Comparison of ENCODE assay signal across 13 cellular contexts in the genomic region with DNA sequence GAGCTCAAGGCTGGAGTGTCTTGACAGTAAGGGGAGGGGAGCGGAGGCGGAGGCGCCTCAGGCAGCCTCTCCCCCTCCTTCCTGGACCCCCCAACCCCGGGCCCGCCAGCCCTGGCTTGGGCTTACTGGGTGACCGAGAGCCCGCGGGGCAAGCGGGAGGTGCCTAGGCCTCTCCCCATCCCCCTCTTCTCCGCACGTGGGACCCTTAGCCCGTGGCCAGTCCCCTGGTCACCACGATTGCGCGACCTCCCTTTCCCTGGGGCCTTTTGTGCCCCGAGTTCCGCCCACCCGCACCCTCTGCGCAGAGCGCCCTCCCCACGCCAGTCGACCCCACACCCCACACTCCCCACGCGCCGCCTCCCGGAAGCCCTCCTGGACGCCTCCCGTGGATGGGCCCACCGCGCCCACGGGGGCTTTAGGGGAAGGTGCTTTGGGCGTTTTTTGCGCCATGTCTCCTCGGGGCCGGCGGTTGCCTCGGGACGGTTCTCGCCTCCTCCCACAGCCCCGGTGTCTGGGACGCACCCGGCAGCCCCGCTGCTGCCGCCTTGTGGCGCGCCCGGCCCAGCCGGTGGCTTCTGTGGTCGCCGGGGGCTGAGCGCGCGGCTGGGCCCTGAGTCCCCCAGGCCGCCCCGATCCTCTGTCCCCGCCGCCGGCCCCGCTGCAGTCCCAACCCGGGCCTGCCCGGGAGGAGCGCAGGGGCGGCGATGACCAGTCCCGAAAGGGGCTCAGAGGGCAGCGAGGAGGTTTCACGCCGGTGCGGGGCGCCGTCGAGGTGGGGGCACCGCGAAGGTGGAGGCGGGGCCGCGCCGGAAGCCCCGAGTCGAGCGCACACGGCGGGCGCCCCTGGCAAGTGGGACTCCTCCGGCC. TPM values are rescaled to one million over a fixed set of nuclear protein-coding genes. Genes with fewer than 3 reads are reported as not detected.
DNase-seq lines count a peak whose midpoint lies in the region; ATAC-seq, FAIRE-seq and TF ChIP-seq lines count a peak whose summit lies in the region.
"Had no signal": no experiment of that assay in that cellular context is flagged by ENCODE, and none has a peak within 500 bp of the region (broad histone marks: within the 10 kb centered on the region; RNA-seq: fewer than 3 reads in every experiment).

No MANE protein-coding gene starts in this region.

- peak overlapping the region; percentile 44 for H3K4me2 ChIP-seq in GM12878 (ENCODE audit: control insufficient read depth, insufficient read depth)

- TF ChIP-seq POLR2A in GM12878 (IDR thresholded peaks at IDR 0.05; ENCODE audit: low read depth, low read length) (no peak), gastrocnemius medialis (IDR thresholded peaks at IDR 0.05) (no peak)

- peak; percentile 42 for TF ChIP-seq CTCF in GM13976 (IDR thresholded peaks at IDR 0.05; ENCODE audit: borderline replicate concordance, control extremely low read depth, extremely low read depth, insufficient read depth, missing control alignments)
- TF ChIP-seq CTCF in GM12878 (IDR thresholded peaks at IDR 0.05 in 2 of 3, conservative IDR thresholded peaks at IDR 0.05 in 1 of 3; ENCODE audit: control insufficient read depth in 2 of 3, extremely low read depth in 1 of 3, insufficient read depth in 1 of 3, low read depth in 3 of 3, low read length in 3 of 3): peak; percentile 15 to 52 (median 46); a peak in 3 of 6 replicates
- peak in 4 of 5 experiments; percentile 25 to 46 (median 40) for TF ChIP-seq CTCF in gastrocnemius medialis (IDR thresholded peaks at IDR 0.05 in 4 of 5, conservative IDR thresholded peaks at IDR 0.05 in 1 of 5)

- H3K9ac ChIP-seq in GM12878 (ENCODE audit: control insufficient read depth, insufficient read depth, low read length): no peak overlapping the region

- POLR2A ChIA-PET in GM12878 (lab: Charles Lee): interaction anchor here (0.7 to 1.0 kb wide), 3 partner anchors 26 to 124 kb away, joined by 3 to 4 read pairs (median 3); a partner anchor contains a TSS

- H3K27me3 ChIP-seq in GM12878 (replicated peaks in 1 of 2; ENCODE audit: control insufficient read depth in 2 of 2, insufficient read depth in 2 of 2, low read length in 1 of 2): no peaks in the 10 kb centered on the region
- H3K27me3 ChIP-seq in iPS DF 6.9 (ENCODE audit: control insufficient read depth, insufficient read depth, low read length): no peaks in the 10 kb centered on the region
- H3K27me3 ChIP-seq in gastrocnemius medialis: peaks cover 20 to 58% (median 25%) of the 10 kb centered on the region in 3 donors
- H3K27me3 ChIP-seq: SJCRH30 had no signal

- no peak overlapping the region for H2AFZ ChIP-seq in GM12878 (ENCODE audit: control insufficient read depth, low read depth, low read length)

- H3K36me3 ChIP-seq in GM12878 (ENCODE audit: control insufficient read depth in 2 of 2, insufficient read depth in 2 of 2, low read length in 1 of 2): no peaks in the 10 kb centered on the region; a peak in 3 of 4 replicates
- H3K36me3 ChIP-seq in iPS DF 6.9 (ENCODE audit: control insufficient read depth, insufficient read depth, low read length): peaks cover 12% of the 10 kb centered on the region; the same call in 1 of the 2 replicates
- H3K36me3 ChIP-seq in gastrocnemius medialis: no peaks in the 10 kb centered on the region
- H3K36me3 ChIP-seq: SJCRH30 had no signal

- RAD21 ChIA-PET in GM12878 (lab: Charles Lee; ENCODE audit: unreplicated experiment): interaction anchor here (1.0 kb wide), 1 partner anchor 42 kb away, joined by 3 read pairs; no protein-coding TSS in a partner anchor

- 80% methylated on average over 76 of the region's 85 CpGs for WGBS in GM12878 (ENCODE audit: insufficient coverage, insufficient replicate concordance, low lambda C conversion rate, missing lambda C conversion rate)
- WGBS in iPS DF 6.9 (ENCODE audit: insufficient coverage, insufficient read length): no CpG with 5 or more reads among the region's 85 CpGs

- in situ Hi-C loops in GM13976 (cut with MboI; ENCODE audit: low sequenced_read_pairs, unreplicated experiment) (loop anchor here (25.0 kb wide), 1 partner anchor 257 kb away; no protein-coding TSS in a partner anchor), GM12878 (cut with MboI) (no loop called here), gastrocnemius medialis (cut with MboI; ENCODE audit: low sequenced_read_pairs in 4 of 4) (loop anchor here in 3 of 4 donors (25.0 kb wide), 1 partner anchor 132 kb away; a partner anchor contains a TSS)

- no peaks in the 10 kb centered on the region for H4K20me1 ChIP-seq in GM12878 (ENCODE audit: control insufficient read depth, insufficient read depth)

- H3K79me2 ChIP-seq in GM12878 (ENCODE audit: control insufficient read depth, insufficient read depth, low read length): peaks cover 19% of the 10 kb centered on the region

- SMC1A ChIA-PET in GM12878 (lab: Charles Lee; ENCODE audit: uncharacterized antibody, unreplicated experiment): no interaction called here

- DNase-seq in GM13976 (ENCODE audit: low spot score) (no peak), GM12878 (ENCODE audit: low read depth, low spot score) (no peak), iPS DF 6.9 (ENCODE audit: low read depth, low spot score) (no peak), gastrocnemius medialis (no peak), cerebellar nuclear complex (lab: John Stamatoyannopoulos, UW) (no peak), COLO829 (ENCODE audit: low spot score) (no peak)
- DNase-seq: NCI-H1694 treated with DMSO at 0.1 percent for 48 hours had no signal

- no peak for TF ChIP-seq RAD21 in GM12878 (IDR thresholded peaks at IDR 0.05; ENCODE audit: insufficient read depth, low read depth, low read length)

- no peaks in the 10 kb centered on the region for H3K9me3 ChIP-seq in GM12878 (replicated peaks; ENCODE audit: control insufficient read depth, insufficient read depth, low read length)
- H3K9me3 ChIP-seq in iPS DF 6.9 (ENCODE audit: control insufficient read depth, insufficient read depth, low read length): no peaks in the 10 kb centered on the region
- no peaks in the 10 kb centered on the region for H3K9me3 ChIP-seq in gastrocnemius medialis
- H3K9me3 ChIP-seq: SJCRH30 had no signal

- no peak for FAIRE-seq in GM12878 (lab: Jason Lieb, UNC)
- FAIRE-seq: colon had no signal

- no peak for TF ChIP-seq EP300 in GM12878 (IDR thresholded peaks at IDR 0.05; ENCODE audit: borderline replicate concordance in 1 of 2, control insufficient read depth in 1 of 2, low read depth in 2 of 2, low read length in 2 of 2)

- CTCF ChIA-PET in GM12878 (lab: Yijun Ruan, JAX): interaction anchor here (1.0 to 1.4 kb wide), 2 partner anchors 26 to 40 kb away, joined by 3 to 4 read pairs; a partner anchor contains a TSS

- intact Hi-C loops in GM12878 (cut with micrococcal nuclease; ENCODE audit: unreplicated experiment) (no loop called here), gastrocnemius medialis (cut with DNase I; ENCODE audit: low total_unique reads) (no loop called here)

- H3K4me1 ChIP-seq in GM12878 (ENCODE audit: control insufficient read depth, insufficient read depth, low read length) (peaks cover 25% of the 10 kb centered on the region), iPS DF 6.9 (ENCODE audit: control insufficient read depth, insufficient read depth, low read length) (0 out of 2 replicates have a peak, but pooled peaks cover 4% of the 10 kb centered on the region), gastrocnemius medialis (peaks cover 15 to 17% of the 10 kb centered on the region in 2 donors)

- H3K4me3 ChIP-seq in GM12878 (no peak overlapping the region), iPS DF 6.9 (ENCODE audit: low read length) (peak overlapping the region; percentile 40; the same call in 1 of the 2 replicates), gastrocnemius medialis (no peak overlapping the region)
- H3K4me3 ChIP-seq: SJCRH30 had no signal

- H3K27ac ChIP-seq in GM12878 (ENCODE audit: control insufficient read depth, insufficient read depth) (no peak overlapping the region), iPS DF 6.9 (ENCODE audit: low read length) (no peak overlapping the region), gastrocnemius medialis (no peak overlapping the region)
- H3K27ac ChIP-seq: SJCRH30 had no signal

- ATAC-seq in GM12878 (peak; percentile 34), gastrocnemius medialis (no peak), GM18502 (IDR thresholded peaks at IDR 0.05; ENCODE audit: poor library complexity, unreplicated experiment) (no peak), GM19328 (IDR thresholded peaks at IDR 0.05; ENCODE audit: unreplicated experiment) (no peak)

- BruUV-seq in GM12878 (replicated peaks; lab: Mats Ljungman, UMichigan): no TSS peak

RNA-seq across cellular contexts. Expression of a gene that starts 3.2 kb away (rescaled TPM):
- 22.6 and 29.1 TPM in 2 replicates for total RNA-seq in GM12878 (2013; cell fraction: nucleolus; rRNA removed)
- total RNA-seq in GM12878 (2014; rRNA removed) (13.8 and 14.6 TPM in 2 replicates), GM12878 (2014; rRNA removed; fragmentation: Illumina TruSeq; extraction: Trizol) (3.9 TPM in 2 replicates), GM12878 (2021) (19.6 and 19.9 TPM in 2 replicates), gastrocnemius medialis (1 to 10 TPM; 1.2 to 2.8 (median 1.7) TPM)
- polyA plus RNA-seq in GM12878 (2011; ENCODE audit: low read depth): 1.8 TPM
- polyA plus RNA-seq in GM12878 (2011; rRNA removed) (2.2 and 4.6 TPM in 2 replicates), GM12878 (2014; fragmentation: Illumina TruSeq; extraction: Trizol) (1.3 and 3.0 TPM in 2 replicates), GM12878 (2014; fragmentation: Nextera tagmentation; extraction: Ambion mirVana) (1 to 10 TPM; 2.2 to 3.4 TPM), GM12878 (2014; rRNA removed) (14.6 and 16.0 TPM in 2 replicates), GM12878 (2016; fragmentation: Nextera tagmentation; extraction: Ambion mirVana) (1 to 10 TPM; 2.0 to 3.0 TPM)
- 8.0 and 11.9 TPM in 2 replicates for polyA plus RNA-seq in GM12878 (2011; cell fraction: cytosol; rRNA removed)
- 16.8 and 21.7 TPM in 2 replicates for polyA plus RNA-seq in GM12878 (2011; cell fraction: nucleus; rRNA removed)
- 8.2 and 9.1 TPM in 2 replicates for polyA plus RNA-seq in GM12878 (2012)
- polyA minus RNA-seq in GM12878 (2011; rRNA and poly(A)+ RNA removed): 2.2 and 6.7 TPM in 2 replicates
- polyA minus RNA-seq in GM12878 (2011; cell fraction: cytosol; rRNA and poly(A)+ RNA removed): 6.8 and 7.1 TPM in 2 replicates
- polyA minus RNA-seq in GM12878 (2011; cell fraction: nucleus; rRNA and poly(A)+ RNA removed): 8.2 and 14.4 TPM in 2 replicates

RNA-seq across cellular contexts. Expression of a gene that starts 21.4 kb away (rescaled TPM):
- 7.0 and 7.7 TPM in 2 replicates for total RNA-seq in GM12878 (2013; cell fraction: nucleolus; rRNA removed)
- 2.7 and 3.7 TPM in 2 replicates for total RNA-seq in GM12878 (2014; rRNA removed)
- 0.64 and 0.67 TPM in 2 replicates for total RNA-seq in GM12878 (2014; rRNA removed; fragmentation: Illumina TruSeq; extraction: Trizol)
- 8.4 and 9.2 TPM in 2 replicates for total RNA-seq in GM12878 (2021)
- polyA plus RNA-seq in GM12878 (2011; ENCODE audit: low read depth): 0.56 TPM
- polyA plus RNA-seq in GM12878 (2011; rRNA removed): 1.6 and 2.6 TPM in 2 replicates
- polyA plus RNA-seq in GM12878 (2011; cell fraction: cytosol; rRNA removed): 3.3 TPM in 2 replicates
- 5.8 and 5.9 TPM in 2 replicates for polyA plus RNA-seq in GM12878 (2011; cell fraction: nucleus; rRNA removed)
- 2.4 and 2.8 TPM in 2 replicates for polyA plus RNA-seq in GM12878 (2012)
- 1.4 and 1.8 TPM in 2 replicates for polyA plus RNA-seq in GM12878 (2014; fragmentation: Illumina TruSeq; extraction: Trizol)
- polyA plus RNA-seq in GM12878 (2014; fragmentation: Nextera tagmentation; extraction: Ambion mirVana): not detected
- 5.5 and 7.2 TPM in 2 replicates for polyA plus RNA-seq in GM12878 (2014; rRNA removed)
- polyA plus RNA-seq in GM12878 (2016; fragmentation: Nextera tagmentation; extraction: Ambion mirVana): under 1 TPM; 0.06 to 0.15 TPM
- polyA minus RNA-seq in GM12878 (2011; rRNA and poly(A)+ RNA removed): 0.51 and 0.93 TPM in 2 replicates
- 1.3 and 2.0 TPM in 2 replicates for polyA minus RNA-seq in GM12878 (2011; cell fraction: cytosol; rRNA and poly(A)+ RNA removed)
- 4.2 and 6.9 TPM in 2 replicates for polyA minus RNA-seq in GM12878 (2011; cell fraction: nucleus; rRNA and poly(A)+ RNA removed)
- total RNA-seq in gastrocnemius medialis: 1 to 10 TPM; 1.9 to 5.4 (median 3.4) TPM

RNA-seq across cellular contexts. Expression of a gene that starts 25.6 kb away (rescaled TPM):
- total RNA-seq in GM12878 (2013; cell fraction: nucleolus; rRNA removed): 13.6 and 13.9 TPM in 2 replicates
- total RNA-seq in GM12878 (2014; rRNA removed) (34.0 and 39.3 TPM in 2 replicates), GM12878 (2014; rRNA removed; fragmentation: Illumina TruSeq; extraction: Trizol) (14.6 and 16.1 TPM in 2 replicates), GM12878 (2021) (61.2 and 63.4 TPM in 2 replicates), gastrocnemius medialis (10 to 100 TPM; 21.6 to 61.5 (median 39.4) TPM)
- polyA plus RNA-seq in GM12878 (2011; ENCODE audit: low read depth): 12.6 TPM
- polyA plus RNA-seq in GM12878 (2011; rRNA removed) (11.9 and 22.6 TPM in 2 replicates), GM12878 (2014; fragmentation: Illumina TruSeq; extraction: Trizol) (5.0 and 18.2 TPM in 2 replicates), GM12878 (2014; fragmentation: Nextera tagmentation; extraction: Ambion mirVana) (under 1 TPM; 0.19 to 0.68 TPM), GM12878 (2014; rRNA removed) (41.1 and 45.3 TPM in 2 replicates), GM12878 (2016; fragmentation: Nextera tagmentation; extraction: Ambion mirVana) (10 to 100 TPM; 40.3 to 42.4 TPM)
- polyA plus RNA-seq in GM12878 (2011; cell fraction: cytosol; rRNA removed): 44.0 and 53.0 TPM in 2 replicates
- polyA plus RNA-seq in GM12878 (2011; cell fraction: nucleus; rRNA removed): 52.1 and 64.2 TPM in 2 replicates
- polyA plus RNA-seq in GM12878 (2012): 32.6 and 37.0 TPM in 2 replicates
- 21.6 and 47.4 TPM in 2 replicates for polyA minus RNA-seq in GM12878 (2011; rRNA and poly(A)+ RNA removed)
- polyA minus RNA-seq in GM12878 (2011; cell fraction: cytosol; rRNA and poly(A)+ RNA removed): 18.4 and 20.5 TPM in 2 replicates
- 7.5 and 13.3 TPM in 2 replicates for polyA minus RNA-seq in GM12878 (2011; cell fraction: nucleus; rRNA and poly(A)+ RNA removed)

RNA-seq across cellular contexts. Expression of a gene that starts 29.6 kb away (rescaled TPM):
- not detected in 2 replicates for total RNA-seq in GM12878 (2013; cell fraction: nucleolus; rRNA removed)
- not detected in 2 replicates for total RNA-seq in GM12878 (2014; rRNA removed)
- not detected in 2 replicates for total RNA-seq in GM12878 (2014; rRNA removed; fragmentation: Illumina TruSeq; extraction: Trizol)
- not detected in 2 replicates for total RNA-seq in GM12878 (2021)
- polyA plus RNA-seq in GM12878 (2011; ENCODE audit: low read depth): not detected
- not detected in 2 replicates for polyA plus RNA-seq in GM12878 (2011; rRNA removed)
- polyA plus RNA-seq in GM12878 (2011; cell fraction: cytosol; rRNA removed): not detected in 2 replicates
- polyA plus RNA-seq in GM12878 (2011; cell fraction: nucleus; rRNA removed): 0.12 TPM in 1 of 2 replicates, not detected in the other
- polyA plus RNA-seq in GM12878 (2012): 0.28 and 0.80 TPM in 2 replicates
- not detected in 2 replicates for polyA plus RNA-seq in GM12878 (2014; fragmentation: Illumina TruSeq; extraction: Trizol)
- polyA plus RNA-seq in GM12878 (2014; fragmentation: Nextera tagmentation; extraction: Ambion mirVana): not detected
- not detected in 2 replicates for polyA plus RNA-seq in GM12878 (2014; rRNA removed)
- polyA plus RNA-seq in GM12878 (2016; fragmentation: Nextera tagmentation; extraction: Ambion mirVana): not detected
- not detected in 2 replicates for polyA minus RNA-seq in GM12878 (2011; rRNA and poly(A)+ RNA removed)
- polyA minus RNA-seq in GM12878 (2011; cell fraction: cytosol; rRNA and poly(A)+ RNA removed): not detected in 2 replicates
- not detected in 2 replicates for polyA minus RNA-seq in GM12878 (2011; cell fraction: nucleus; rRNA and poly(A)+ RNA removed)
- not detected for total RNA-seq in gastrocnemius medialis
- total RNA-seq: liver, SJCRH30, subcutaneous adipose tissue had no signal
- polyA plus RNA-seq: liver had no signal

RNA-seq across cellular contexts. Expression of a gene that starts 39.6 kb away (rescaled TPM):
- 45.3 and 50.1 TPM in 2 replicates for total RNA-seq in GM12878 (2013; cell fraction: nucleolus; rRNA removed)
- 203 and 255 TPM in 2 replicates for total RNA-seq in GM12878 (2014; rRNA removed)
- total RNA-seq in GM12878 (2014; rRNA removed; fragmentation: Illumina TruSeq; extraction: Trizol): 168 and 187 TPM in 2 replicates
- 348 and 365 TPM in 2 replicates for total RNA-seq in GM12878 (2021)
- polyA plus RNA-seq in GM12878 (2011; ENCODE audit: low read depth): 59.8 TPM
- 65.9 and 204 TPM in 2 replicates for polyA plus RNA-seq in GM12878 (2011; rRNA removed)
- 277 and 441 TPM in 2 replicates for polyA plus RNA-seq in GM12878 (2011; cell fraction: cytosol; rRNA removed)
- 263 and 420 TPM in 2 replicates for polyA plus RNA-seq in GM12878 (2011; cell fraction: nucleus; rRNA removed)
- polyA plus RNA-seq in GM12878 (2012): 147 and 170 TPM in 2 replicates
- 122 and 254 TPM in 2 replicates for polyA plus RNA-seq in GM12878 (2014; fragmentation: Illumina TruSeq; extraction: Trizol)
- polyA plus RNA-seq in GM12878 (2014; fragmentation: Nextera tagmentation; extraction: Ambion mirVana): 10 to 100 TPM; 23.0 to 63.2 TPM
- polyA plus RNA-seq in GM12878 (2014; rRNA removed): 403 and 485 TPM in 2 replicates
- 100 to 1,000 TPM; 521 to 532 TPM for polyA plus RNA-seq in GM12878 (2016; fragmentation: Nextera tagmentation; extraction: Ambion mirVana)
- 156 and 212 TPM in 2 replicates for polyA minus RNA-seq in GM12878 (2011; rRNA and poly(A)+ RNA removed)
- 91.5 and 119 TPM in 2 replicates for polyA minus RNA-seq in GM12878 (2011; cell fraction: cytosol; rRNA and poly(A)+ RNA removed)
- polyA minus RNA-seq in GM12878 (2011; cell fraction: nucleus; rRNA and poly(A)+ RNA removed): 95.1 and 128 TPM in 2 replicates
- 100 to 1,000 TPM; 222 to 495 (median 363) TPM for total RNA-seq in gastrocnemius medialis
